Comparison of ENCODE assay signal across 16 cellular contexts in genomic region chr6:20408851-20409250, GRCh38. TPM values are rescaled to one million over a fixed set of nuclear protein-coding genes. Genes with fewer than 3 reads are reported as not detected.
DNase-seq lines count a peak whose midpoint lies in the region; ATAC-seq and TF ChIP-seq lines count a peak whose summit lies in the region.
"Had no signal": no experiment of that assay in that cellular context is flagged by ENCODE, and none has a peak within 500 bp of the region (broad histone marks: within the 10 kb centered on the region; RNA-seq: fewer than 3 reads in every experiment).

No MANE protein-coding gene starts in this region.

- H4K20me1 ChIP-seq in MM.1S (ENCODE audit: insufficient read depth, low read length) = no peaks in the 10 kb centered on the region

- H3K9me3 ChIP-seq in MM.1S (replicated peaks; ENCODE audit: insufficient read depth, low read length) = no peaks in the 10 kb centered on the region
- H3K9me3 ChIP-seq: A549, breast epithelium, heart left ventricle, lower lobe of right lung had no signal

- POLR2A ChIA-PET in activated CD4-positive, alpha-beta T cell treated with anti-CD3 and anti-CD28 coated beads, Interleukin-2, amount 10 ng/mL, durations not matched to agents 7 days and 5 days (lab: Charles Lee) = no interaction called here

- CTCF ChIA-PET in activated CD4-positive, alpha-beta T cell treated with anti-CD3 and anti-CD28 coated beads, Interleukin-2, amount 10 ng/mL, durations not matched to agents 7 days and 5 days (lab: Charles Lee) = no interaction called here

- peak overlapping the region; percentile 94 for H3K4me2 ChIP-seq in MM.1S (ENCODE audit: low read depth, low read length)
- H3K4me2 ChIP-seq: A549 had no signal

- H3K27me3 ChIP-seq in MM.1S (replicated peaks; ENCODE audit: insufficient read depth, low read length) = no peaks in the 10 kb centered on the region
- H3K27me3 ChIP-seq: breast epithelium, heart left ventricle had no signal

- peak overlapping the region; percentile 81 for H3K27ac Mint-ChIP-seq in activated CD4-positive, alpha-beta T cell treated with anti-CD3 and anti-CD28 coated beads, Interleukin-2, amount 10 ng/mL, durations not matched to agents 7 days and 5 days
- peak overlapping the region; percentile 57 for H3K27ac Mint-ChIP-seq in activated naive CD8-positive, alpha-beta T cell treated with anti-CD3 and anti-CD28 coated beads, Interleukin-2, amount 50 U/mL, for 24 hours
- H3K27ac Mint-ChIP-seq in stimulated activated effector memory CD8-positive, alpha-beta T cell treated with anti-CD3 and anti-CD28 coated beads, Interleukin-12 subunit alpha, Interleukin-12 subunit beta, amount 100 ng/mL, for 72 hours = peak overlapping the region; percentile 91
- H3K27ac Mint-ChIP-seq: CD8-positive, alpha-beta T cell had no signal

- H3K27me3 Mint-ChIP-seq in activated CD4-positive, alpha-beta T cell treated with anti-CD3 and anti-CD28 coated beads, Interleukin-2, amount 10 ng/mL, durations not matched to agents 7 days and 5 days = no peaks in the 10 kb centered on the region
- no peaks in the 10 kb centered on the region for H3K27me3 Mint-ChIP-seq in activated naive CD8-positive, alpha-beta T cell treated with anti-CD3 and anti-CD28 coated beads, Interleukin-2, amount 50 U/mL, for 24 hours

- peak overlapping the region; percentile 37; the same call in 1 of the 2 replicates for H3K9ac ChIP-seq in MM.1S (ENCODE audit: low read length)

- H3K27ac ChIP-seq in MM.1S (ENCODE audit: low read length) = peak overlapping the region; percentile 95
- H3K27ac ChIP-seq: A549, breast epithelium, lower lobe of right lung had no signal

- no peak for DNase-seq in activated CD4-positive, alpha-beta T cell treated with anti-CD3 and anti-CD28 coated beads, Interleukin-2, amount 10 ng/mL, durations not matched to agents 7 days and 5 days
- DNase-seq in activated CD4-positive, alpha-beta T cell treated with anti-CD3 and anti-CD28 coated beads for 1 hour = no peak
- DNase-seq in MM.1S (peak; percentile 72), NCI-H82 (lab: John Stamatoyannopoulos, UW) (no peak), activated gamma-delta T cell (lab: John Stamatoyannopoulos, UW) (no peak), NCI-H510A treated with DMSO at 0.1 percent for 48 hours (lab: John Stamatoyannopoulos, UW) (no peak)
- no peak for DNase-seq in activated naive CD8-positive, alpha-beta T cell treated with anti-CD3 and anti-CD28 coated beads, Interleukin-2, amount 50 U/mL, for 24 hours
- no peak for DNase-seq in stimulated activated effector memory CD8-positive, alpha-beta T cell treated with anti-CD3 and anti-CD28 coated beads, Interleukin-12 subunit alpha, Interleukin-12 subunit beta, amount 100 ng/mL, for 72 hours (ENCODE audit: low spot score in 2 of 2)
- DNase-seq: activated naive CD4-positive, alpha-beta T cell treated with anti-CD3 and anti-CD28 coated beads, Interleukin-2, amount 50 U/mL, for 16 hours; CD8-positive, alpha-beta T cell; heart left ventricle; lower lobe of right lung; NCI-H1694; NCI-H446 had no signal

- H3K4me3 ChIP-seq in MM.1S (ENCODE audit: low read length) = peak overlapping the region; percentile 44
- H3K4me3 ChIP-seq: A549, lower lobe of right lung had no signal

- H3K4me3 Mint-ChIP-seq in activated CD4-positive, alpha-beta T cell treated with anti-CD3 and anti-CD28 coated beads, Interleukin-2, amount 10 ng/mL, durations not matched to agents 7 days and 5 days = no peak overlapping the region
- peak overlapping the region; percentile 29 for H3K4me3 Mint-ChIP-seq in activated naive CD8-positive, alpha-beta T cell treated with anti-CD3 and anti-CD28 coated beads, Interleukin-2, amount 50 U/mL, for 24 hours
- H3K4me3 Mint-ChIP-seq in stimulated activated effector memory CD8-positive, alpha-beta T cell treated with anti-CD3 and anti-CD28 coated beads, Interleukin-12 subunit alpha, Interleukin-12 subunit beta, amount 100 ng/mL, for 72 hours = peak overlapping the region; percentile 64

- no peaks in the 10 kb centered on the region for H3K9me2 ChIP-seq in MM.1S (replicated peaks; ENCODE audit: insufficient read depth, low read length)

- peaks cover 85% of the 10 kb centered on the region for H3K4me1 Mint-ChIP-seq in activated CD4-positive, alpha-beta T cell treated with anti-CD3 and anti-CD28 coated beads, Interleukin-2, amount 10 ng/mL, durations not matched to agents 7 days and 5 days
- H3K4me1 Mint-ChIP-seq in activated naive CD8-positive, alpha-beta T cell treated with anti-CD3 and anti-CD28 coated beads, Interleukin-2, amount 50 U/mL, for 24 hours = peaks cover 70% of the 10 kb centered on the region
- H3K4me1 Mint-ChIP-seq in stimulated activated effector memory CD8-positive, alpha-beta T cell treated with anti-CD3 and anti-CD28 coated beads, Interleukin-12 subunit alpha, Interleukin-12 subunit beta, amount 100 ng/mL, for 72 hours = peaks cover 62% of the 10 kb centered on the region

- no peaks in the 10 kb centered on the region for H3K9me3 Mint-ChIP-seq in activated CD4-positive, alpha-beta T cell treated with anti-CD3 and anti-CD28 coated beads, Interleukin-2, amount 10 ng/mL, durations not matched to agents 7 days and 5 days
- no peaks in the 10 kb centered on the region for H3K9me3 Mint-ChIP-seq in activated naive CD8-positive, alpha-beta T cell treated with anti-CD3 and anti-CD28 coated beads, Interleukin-2, amount 50 U/mL, for 24 hours
- H3K9me3 Mint-ChIP-seq in stimulated activated effector memory CD8-positive, alpha-beta T cell treated with anti-CD3 and anti-CD28 coated beads, Interleukin-12 subunit alpha, Interleukin-12 subunit beta, amount 100 ng/mL, for 72 hours = no peaks in the 10 kb centered on the region
- H3K9me3 Mint-ChIP-seq: CD8-positive, alpha-beta T cell had no signal

- H3K4me1 ChIP-seq in MM.1S (ENCODE audit: low read length) = peaks cover 50% of the 10 kb centered on the region
- H3K4me1 ChIP-seq: breast epithelium had no signal

- no peak for ATAC-seq in activated naive CD8-positive, alpha-beta T cell treated with anti-CD3 and anti-CD28 coated beads, Interleukin-2, amount 50 U/mL, for 24 hours
- no peak for ATAC-seq in stimulated activated effector memory CD8-positive, alpha-beta T cell treated with anti-CD3 and anti-CD28 coated beads, Interleukin-12 subunit alpha, Interleukin-12 subunit beta, amount 100 ng/mL, for 72 hours
- ATAC-seq: A549, lower lobe of right lung had no signal

- no peak overlapping the region for H2AFZ ChIP-seq in MM.1S (ENCODE audit: low read length)

- H3K36me3 Mint-ChIP-seq in activated CD4-positive, alpha-beta T cell treated with anti-CD3 and anti-CD28 coated beads, Interleukin-2, amount 10 ng/mL, durations not matched to agents 7 days and 5 days (ENCODE audit: low read depth) = peaks cover 65% of the 10 kb centered on the region
- H3K36me3 Mint-ChIP-seq in activated naive CD8-positive, alpha-beta T cell treated with anti-CD3 and anti-CD28 coated beads, Interleukin-2, amount 50 U/mL, for 24 hours (ENCODE audit: low read depth) = peaks cover 49% of the 10 kb centered on the region
- H3K36me3 Mint-ChIP-seq in stimulated activated effector memory CD8-positive, alpha-beta T cell treated with anti-CD3 and anti-CD28 coated beads, Interleukin-12 subunit alpha, Interleukin-12 subunit beta, amount 100 ng/mL, for 72 hours = peaks cover 57% of the 10 kb centered on the region

- peaks cover 51% of the 10 kb centered on the region for H3F3A ChIP-seq in MM.1S (ENCODE audit: insufficient read depth, low read length)

- no peak for TF ChIP-seq CTCF in MM.1S (IDR thresholded peaks at IDR 0.05; ENCODE audit: low read length)

- no peaks in the 10 kb centered on the region; the same call in 1 of the 2 replicates for H3K36me3 ChIP-seq in MM.1S (replicated peaks; ENCODE audit: insufficient read depth, low read length)
- H3K36me3 ChIP-seq: breast epithelium, lower lobe of right lung had no signal

- peaks cover 95% of the 10 kb centered on the region for H3K79me2 ChIP-seq in MM.1S (ENCODE audit: low read length)

RNA-seq across cellular contexts. Expression of gene E2F3, which starts 7.2 kb away (rescaled TPM):
- 10 to 100 TPM; 30.9 to 33.9 TPM for total RNA-seq in activated CD4-positive, alpha-beta T cell treated with anti-CD3 and anti-CD28 coated beads, Interleukin-2, amount 10 ng/mL, durations not matched to agents 7 days and 5 days
